In genomic region chr13:47397739-47398138, GRCh38 we compare ENCODE assay signal across 21 cellular contexts.
DNase-seq lines count a peak whose midpoint lies in the region; ATAC-seq and TF ChIP-seq lines count a peak whose summit lies in the region.
"Had no signal": no experiment of that assay in that cellular context is flagged by ENCODE, and none has a peak within 500 bp of the region (broad histone marks: within the 10 kb centered on the region; RNA-seq: fewer than 3 reads in every experiment).

No MANE protein-coding gene starts in this region.

- peaks cover 15% of the 10 kb centered on the region in 2 experiments for H3K4me1 Mint-ChIP-seq in H9
- H3K4me1 Mint-ChIP-seq in activated T-helper 1 cell treated with anti-CD3 and anti-CD28 coated beads, Interleukin-12 subunit alpha, Interleukin-12 subunit beta, Interleukin-2, Interleukin-4 antibody, amounts not matched to agents 30 ng/mL and 10 ng/mL and 1 ng/mL, durations not matched to agents 14 hours and 24 hours and 36 hours (ENCODE audit: low read depth): no peaks in the 10 kb centered on the region
- H3K4me1 Mint-ChIP-seq: IgD-negative memory B cell had no signal

- H3K9me3 ChIP-seq in AG04450 (ENCODE audit: control insufficient read depth, insufficient read depth, low read length) (no peaks in the 10 kb centered on the region), H9 (ENCODE audit: control insufficient read depth, low read depth, low read length) (no peaks in the 10 kb centered on the region)
- H3K9me3 ChIP-seq: heart left ventricle, Peyer's patch had no signal

- no peak overlapping the region for H2BK20ac ChIP-seq in H9 (ENCODE audit: low read depth, low read length, poor library complexity, severe bottlenecking)

- no peak overlapping the region for H3K27ac ChIP-seq in AG04450 (ENCODE audit: low read depth, low read length)
- no peak overlapping the region for H3K27ac ChIP-seq in H9 (ENCODE audit: insufficient read length, low read depth, low read length)
- H3K27ac ChIP-seq: heart left ventricle, Peyer's patch had no signal

- DNase-seq in AG04450 (ENCODE audit: low read depth, low spot score) (peak; percentile 23), H9 (no peak), SW480 (ENCODE audit: low spot score) (peak; percentile 81), fibroblast of the aortic adventitia (ENCODE audit: low read depth) (peak; percentile 80), NCI-H2107 treated with DMSO at 0.1 percent for 48 hours (lab: John Stamatoyannopoulos, UW; ENCODE audit: unreplicated experiment) (no peak)
- DNase-seq in activated T-helper 1 cell treated with anti-CD3 and anti-CD28 coated beads, Interleukin-12 subunit alpha, Interleukin-12 subunit beta, Interleukin-2, Interleukin-4 antibody, amounts not matched to agents 30 ng/mL and 10 ng/mL and 1 ng/mL, durations not matched to agents 14 hours and 24 hours and 36 hours (ENCODE audit: low spot score): no peak
- DNase-seq: activated CD4-positive, alpha-beta T cell treated with anti-CD3 and anti-CD28 coated beads for 1 hour; activated gamma-delta T cell; aorta; GF-D8; heart left ventricle; kidney; NCI-H1048; NCI-H774; Peyer's patch had no signal

- H3K9me3 Mint-ChIP-seq in H9: no peaks in the 10 kb centered on the region
- H3K9me3 Mint-ChIP-seq in activated T-helper 1 cell treated with anti-CD3 and anti-CD28 coated beads, Interleukin-12 subunit alpha, Interleukin-12 subunit beta, Interleukin-2, Interleukin-4 antibody, amounts not matched to agents 30 ng/mL and 10 ng/mL and 1 ng/mL, durations not matched to agents 14 hours and 24 hours and 36 hours: peaks cover 6% of the 10 kb centered on the region
- H3K9me3 Mint-ChIP-seq: dendritic cell treated with granulocyte-macrophage colony-stimulating factor and Interleukin-4, amounts not matched to agents 40 ng/mL and 50 ng/mL, for 4 days had no signal

- no peak overlapping the region for H3K14ac ChIP-seq in H9 (ENCODE audit: insufficient read depth, low read length)

- H2AK5ac ChIP-seq in H9 (ENCODE audit: insufficient read length, low read length): no peak overlapping the region

- H3K4me1 ChIP-seq in H9 (ENCODE audit: insufficient read depth, low read length): peaks cover 3% of the 10 kb centered on the region; the same call in 1 of the 2 replicates
- H3K4me1 ChIP-seq: heart left ventricle, Peyer's patch had no signal

- H3K4me3 Mint-ChIP-seq in H9: no peak overlapping the region
- H3K4me3 Mint-ChIP-seq in activated T-helper 1 cell treated with anti-CD3 and anti-CD28 coated beads, Interleukin-12 subunit alpha, Interleukin-12 subunit beta, Interleukin-2, Interleukin-4 antibody, amounts not matched to agents 30 ng/mL and 10 ng/mL and 1 ng/mL, durations not matched to agents 14 hours and 24 hours and 36 hours: no peak overlapping the region
- H3K4me3 Mint-ChIP-seq: dendritic cell treated with granulocyte-macrophage colony-stimulating factor and Interleukin-4, amounts not matched to agents 40 ng/mL and 50 ng/mL, for 4 days; IgD-negative memory B cell; stimulated activated naive CD8-positive, alpha-beta T cell treated with anti-CD3 and anti-CD28 coated beads, Interleukin-15, Interleukin-2, amounts not matched to agents 100 ng/mL and 50 ng/mL, for 24 hours had no signal

- no peaks in the 10 kb centered on the region for H3K27me3 Mint-ChIP-seq in H9 (ENCODE audit: low read depth)
- H3K27me3 Mint-ChIP-seq in activated T-helper 1 cell treated with anti-CD3 and anti-CD28 coated beads, Interleukin-12 subunit alpha, Interleukin-12 subunit beta, Interleukin-2, Interleukin-4 antibody, amounts not matched to agents 30 ng/mL and 10 ng/mL and 1 ng/mL, durations not matched to agents 14 hours and 24 hours and 36 hours (ENCODE audit: insufficient read depth): no peaks in the 10 kb centered on the region
- H3K27me3 Mint-ChIP-seq: dendritic cell treated with granulocyte-macrophage colony-stimulating factor and Interleukin-4, amounts not matched to agents 40 ng/mL and 50 ng/mL, for 4 days; IgD-negative memory B cell; stimulated activated naive CD8-positive, alpha-beta T cell treated with anti-CD3 and anti-CD28 coated beads, Interleukin-15, Interleukin-2, amounts not matched to agents 100 ng/mL and 50 ng/mL, for 24 hours had no signal

- no peaks in the 10 kb centered on the region for H3K36me3 Mint-ChIP-seq in H9 (ENCODE audit: insufficient read depth in 1 of 3, low read depth in 3 of 3)
- no peaks in the 10 kb centered on the region for H3K36me3 Mint-ChIP-seq in activated T-helper 1 cell treated with anti-CD3 and anti-CD28 coated beads, Interleukin-12 subunit alpha, Interleukin-12 subunit beta, Interleukin-2, Interleukin-4 antibody, amounts not matched to agents 30 ng/mL and 10 ng/mL and 1 ng/mL, durations not matched to agents 14 hours and 24 hours and 36 hours (ENCODE audit: low read depth)
- H3K36me3 Mint-ChIP-seq: IgD-negative memory B cell had no signal

- CTCF ChIA-PET in AG04450 (lab: Charles Lee): interaction anchor here (1.1 kb wide), 1 partner anchor 503 kb away, joined by 3 read pairs; no protein-coding TSS in a partner anchor

- no peak overlapping the region for H3T11ph ChIP-seq in H9 (ENCODE audit: low read length)

- H2AFZ ChIP-seq in H9 (ENCODE audit: low read length): no peak overlapping the region

- no peak overlapping the region for H4K5ac ChIP-seq in H9 (ENCODE audit: insufficient read length, low read depth, low read length)

- no peak overlapping the region for H3K9ac ChIP-seq in H9 (ENCODE audit: extremely low read depth, insufficient read length, low read length)

- H3K27me3 ChIP-seq in AG04450 (ENCODE audit: control insufficient read depth, insufficient read depth, low read length) (no peaks in the 10 kb centered on the region), H9 (ENCODE audit: insufficient read depth, low read length) (no peaks in the 10 kb centered on the region)
- H3K27me3 ChIP-seq: heart left ventricle, Peyer's patch had no signal

- no peak overlapping the region for H3K23ac ChIP-seq in H9 (ENCODE audit: insufficient read length, low read depth, low read length)

- no peaks in the 10 kb centered on the region for H4K20me1 ChIP-seq in H9 (ENCODE audit: control insufficient read depth, insufficient read depth, insufficient read length)

- POLR2A ChIA-PET in AG04450 (lab: Yijun Ruan, JAX): no interaction called here

- no peak overlapping the region for H3K56ac ChIP-seq in H9 (ENCODE audit: insufficient read length, low read depth, low read length)

- H2BK120ac ChIP-seq in H9 (ENCODE audit: low read depth, low read length, poor library complexity, severe bottlenecking): no peak overlapping the region

- TF ChIP-seq CTCF in AG04450 (IDR thresholded peaks at IDR 0.05; ENCODE audit: low read depth, low read length): peak; percentile 35
- TF ChIP-seq CTCF in H9 (conservative IDR thresholded peaks at IDR 0.05): peak; percentile 48; the same call in 2 of the 3 replicates
- TF ChIP-seq CTCF in fibroblast of the aortic adventitia (IDR thresholded peaks at IDR 0.05; ENCODE audit: insufficient read depth, low read length): no peak

- H3K4me3 ChIP-seq in AG04450 (ENCODE audit: low read depth, low read length) (no peak overlapping the region), fibroblast of the aortic adventitia (ENCODE audit: low read depth, low read length) (no peak overlapping the region)
- H3K4me3 ChIP-seq: heart left ventricle, Peyer's patch had no signal

- no peaks in the 10 kb centered on the region for H3K23me2 ChIP-seq in H9 (ENCODE audit: insufficient read length, low read depth, low read length, poor library complexity, severe bottlenecking)

- no peak overlapping the region for H3K4me2 ChIP-seq in H9 (ENCODE audit: insufficient read depth, insufficient read length, low read length)

- no peak overlapping the region for H2BK15ac ChIP-seq in H9 (ENCODE audit: low read depth, low read length)

- H4K91ac ChIP-seq in H9 (ENCODE audit: insufficient read length, low read depth, low read length): no peak overlapping the region

- H2BK5ac ChIP-seq in H9 (ENCODE audit: insufficient read length, low read length): no peak overlapping the region

- H2BK12ac ChIP-seq in H9 (ENCODE audit: insufficient read length, low read depth, low read length): no peak overlapping the region

- H3K4ac ChIP-seq in H9 (ENCODE audit: low read depth, low read length): no peak overlapping the region

- no peak overlapping the region for H3K27ac Mint-ChIP-seq in H9
- no peak overlapping the region for H3K27ac Mint-ChIP-seq in activated T-helper 1 cell treated with anti-CD3 and anti-CD28 coated beads, Interleukin-12 subunit alpha, Interleukin-12 subunit beta, Interleukin-2, Interleukin-4 antibody, amounts not matched to agents 30 ng/mL and 10 ng/mL and 1 ng/mL, durations not matched to agents 14 hours and 24 hours and 36 hours
- H3K27ac Mint-ChIP-seq: dendritic cell treated with granulocyte-macrophage colony-stimulating factor and Interleukin-4, amounts not matched to agents 40 ng/mL and 50 ng/mL, for 4 days; IgD-negative memory B cell; stimulated activated naive CD8-positive, alpha-beta T cell treated with anti-CD3 and anti-CD28 coated beads, Interleukin-15, Interleukin-2, amounts not matched to agents 100 ng/mL and 50 ng/mL, for 24 hours had no signal

- ATAC-seq in GM18498 (IDR thresholded peaks at IDR 0.05; ENCODE audit: unreplicated experiment): no peak
- no peak for ATAC-seq in HG02840 (IDR thresholded peaks at IDR 0.05; ENCODE audit: low FRiP score, unreplicated experiment)
- ATAC-seq: HCT116, heart left ventricle had no signal

- WGBS in H9 (ENCODE audit: extremely low coverage, insufficient read length, low lambda C conversion rate): no CpG with 5 or more reads among the region's 2 CpGs

- intact Hi-C loops in activated T-helper 1 cell treated with anti-CD3 and anti-CD28 coated beads, Interleukin-12 subunit alpha, Interleukin-12 subunit beta, Interleukin-2, Interleukin-4 antibody, amounts not matched to agents 30 ng/mL and 10 ng/mL and 1 ng/mL, durations not matched to agents 14 hours and 24 hours and 36 hours (cut with micrococcal nuclease): no loop called here

- no peaks in the 10 kb centered on the region for H3K79me2 ChIP-seq in H9 (ENCODE audit: insufficient read depth, low read length)

- H3K18ac ChIP-seq in H9 (ENCODE audit: insufficient read length, low read depth, low read length): no peak overlapping the region

- no peak overlapping the region for H4K8ac ChIP-seq in H9 (replicated peaks; ENCODE audit: insufficient read length, low read depth, low read length)

- no peaks in the 10 kb centered on the region for H3K79me1 ChIP-seq in H9 (ENCODE audit: insufficient read depth, low read depth, low read length, poor library complexity, severe bottlenecking)

Comparison
In these comparisons a context has a peak if more than half of its experiments do, and no peak if none do; other contexts are left out.
1. DNase-seq: peak in AG04450 (single experiment), SW480 (single experiment) and fibroblast of the aortic adventitia (single experiment); none in H9 (single experiment), activated T-helper 1 cell treated with anti-CD3 and anti-CD28 coated beads, Interleukin-12 subunit alpha, Interleukin-12 subunit beta, Interleukin-2, Interleukin-4 antibody, amounts not matched to agents 30 ng/mL and 10 ng/mL and 1 ng/mL, durations not matched to agents 14 hours and 24 hours and 36 hours (single experiment) and NCI-H2107 treated with DMSO at 0.1 percent for 48 hours (single experiment).